ENCODE assay signal across 9 cellular contexts in genomic region chr10:79905322-79906314, GRCh38. TPM values are rescaled to one million over a fixed set of nuclear protein-coding genes. Genes with fewer than 3 reads are reported as not detected.
DNase-seq lines count a peak whose midpoint lies in the region; ATAC-seq and TF ChIP-seq lines count a peak whose summit lies in the region.
"Had no signal": no experiment of that assay in that cellular context is flagged by ENCODE, and none has a peak within 500 bp of the region (broad histone marks: within the 10 kb centered on the region; RNA-seq: fewer than 3 reads in every experiment).

No MANE protein-coding gene starts in this region.

- peak overlapping the region; percentile 86 for H3K4me3 ChIP-seq in psoas muscle

- peaks cover 0 to 7% of the 10 kb centered on the region in 2 donors for H3K36me3 ChIP-seq in psoas muscle (ENCODE audit: insufficient read depth in 1 of 2, low read depth in 1 of 2)

- H3K27ac Mint-ChIP-seq in activated naive CD4-positive, alpha-beta T cell treated with anti-CD3 and anti-CD28 coated beads, Interleukin-2, amount 50 U/mL, for 24 hours: no peak overlapping the region
- H3K27ac Mint-ChIP-seq in activated CD4-positive, alpha-beta memory T cell treated with anti-CD3 and anti-CD28 coated beads for 36 hours: no peak overlapping the region

- intact Hi-C loops in activated CD4-positive, alpha-beta memory T cell treated with anti-CD3 and anti-CD28 coated beads for 36 hours (cut with micrococcal nuclease): no loop called here
- intact Hi-C loops in head of caudate nucleus (cut with DNase I) (no loop called here), psoas muscle (cut with DNase I) (no loop called here)

- H3K9me3 Mint-ChIP-seq in activated naive CD4-positive, alpha-beta T cell treated with anti-CD3 and anti-CD28 coated beads, Interleukin-2, amount 50 U/mL, for 24 hours: no peaks in the 10 kb centered on the region
- no peaks in the 10 kb centered on the region for H3K9me3 Mint-ChIP-seq in activated CD4-positive, alpha-beta memory T cell treated with anti-CD3 and anti-CD28 coated beads for 36 hours

- H3K9me3 ChIP-seq in psoas muscle: no peaks in the 10 kb centered on the region

- H3K27ac ChIP-seq in psoas muscle: peak overlapping the region; percentile 84
- H3K27ac ChIP-seq: epithelial cell of prostate had no signal

- DNase-seq in activated naive CD4-positive, alpha-beta T cell (lab: John Stamatoyannopoulos, UW): no peak
- DNase-seq in activated CD4-positive, alpha-beta memory T cell treated with anti-CD3 and anti-CD28 coated beads for 36 hours: peak; percentile 38
- DNase-seq in head of caudate nucleus: peak in 24 of 42 donors; percentile 15 to 75 (median 46)
- DNase-seq in psoas muscle: peak in 1 of 2 donors; percentile 54
- no peak for DNase-seq in activated CD8-positive, alpha-beta memory T cell treated with anti-CD3 and anti-CD28 coated beads for 24 hours

- WGBS in psoas muscle, 3 donors: 20 to 21% (median 21%) methylated on average over 10 of the region's 10 CpGs

- peaks cover 37% of the 10 kb centered on the region for H3K27me3 Mint-ChIP-seq in activated naive CD4-positive, alpha-beta T cell treated with anti-CD3 and anti-CD28 coated beads, Interleukin-2, amount 50 U/mL, for 24 hours
- H3K27me3 Mint-ChIP-seq in activated CD4-positive, alpha-beta memory T cell treated with anti-CD3 and anti-CD28 coated beads for 36 hours: peaks cover 37% of the 10 kb centered on the region

- H3K4me1 ChIP-seq in psoas muscle: no peaks in the 10 kb centered on the region

- TF ChIP-seq CTCF in psoas muscle (IDR thresholded peaks at IDR 0.05): no peak

- peaks cover 14% of the 10 kb centered on the region for H3K4me1 Mint-ChIP-seq in activated naive CD4-positive, alpha-beta T cell treated with anti-CD3 and anti-CD28 coated beads, Interleukin-2, amount 50 U/mL, for 24 hours
- H3K4me1 Mint-ChIP-seq in activated CD4-positive, alpha-beta memory T cell treated with anti-CD3 and anti-CD28 coated beads for 36 hours (ENCODE audit: low read depth): peaks cover 14% of the 10 kb centered on the region

- H3K4me3 Mint-ChIP-seq in activated naive CD4-positive, alpha-beta T cell treated with anti-CD3 and anti-CD28 coated beads, Interleukin-2, amount 50 U/mL, for 24 hours: peak overlapping the region; percentile 92
- H3K4me3 Mint-ChIP-seq in activated CD4-positive, alpha-beta memory T cell treated with anti-CD3 and anti-CD28 coated beads for 36 hours: peak overlapping the region; percentile 81

- CTCF ChIA-PET in activated CD4-positive, alpha-beta memory T cell treated with anti-CD3 and anti-CD28 coated beads for 36 hours (lab: Charles Lee): no interaction called here

- H3K27me3 ChIP-seq in psoas muscle (ENCODE audit: insufficient read depth in 3 of 3, low read length in 2 of 3): no peaks in the 10 kb centered on the region

- ATAC-seq in psoas muscle (peak; percentile 77 to 91 (median 88)), GM21390 (IDR thresholded peaks at IDR 0.05; ENCODE audit: unreplicated experiment) (no peak), GM21515 (IDR thresholded peaks at IDR 0.05; ENCODE audit: unreplicated experiment) (no peak)

- POLR2A ChIA-PET in activated CD4-positive, alpha-beta memory T cell treated with anti-CD3 and anti-CD28 coated beads for 36 hours (lab: Charles Lee): no interaction called here

- H3K36me3 Mint-ChIP-seq in activated naive CD4-positive, alpha-beta T cell treated with anti-CD3 and anti-CD28 coated beads, Interleukin-2, amount 50 U/mL, for 24 hours: peaks cover 2% of the 10 kb centered on the region
- no peaks in the 10 kb centered on the region for H3K36me3 Mint-ChIP-seq in activated CD4-positive, alpha-beta memory T cell treated with anti-CD3 and anti-CD28 coated beads for 36 hours

RNA-seq across cellular contexts. Expression of gene SFTPD, which starts 43.3 kb away (rescaled TPM):
- under 1 TPM in 1 of 2 experiments, not detected in 1; 0.33 TPM for total RNA-seq in activated CD4-positive, alpha-beta memory T cell treated with anti-CD3 and anti-CD28 coated beads for 36 hours
- total RNA-seq in psoas muscle: under 1 TPM in 1 of 4 donors, not detected in 3; 0.21 TPM
- under 1 TPM in 2 of 3 donors, not detected in 1; 0.03 to 0.07 TPM for polyA plus RNA-seq in psoas muscle

Comparison
In these comparisons a context has a peak if more than half of its experiments do, and no peak if none do; other contexts are left out.
1. DNase-seq: peak in activated CD4-positive, alpha-beta memory T cell treated with anti-CD3 and anti-CD28 coated beads for 36 hours (single experiment) and head of caudate nucleus (24 of 42); none in activated naive CD4-positive, alpha-beta T cell (0 of 4) and activated CD8-positive, alpha-beta memory T cell treated with anti-CD3 and anti-CD28 coated beads for 24 hours (single experiment).
2. ATAC-seq: peak in psoas muscle (4 of 4); none in GM21390 (single experiment) and GM21515 (single experiment).